Comparison of ENCODE assay signal across 30 cellular contexts in the genomic region with DNA sequence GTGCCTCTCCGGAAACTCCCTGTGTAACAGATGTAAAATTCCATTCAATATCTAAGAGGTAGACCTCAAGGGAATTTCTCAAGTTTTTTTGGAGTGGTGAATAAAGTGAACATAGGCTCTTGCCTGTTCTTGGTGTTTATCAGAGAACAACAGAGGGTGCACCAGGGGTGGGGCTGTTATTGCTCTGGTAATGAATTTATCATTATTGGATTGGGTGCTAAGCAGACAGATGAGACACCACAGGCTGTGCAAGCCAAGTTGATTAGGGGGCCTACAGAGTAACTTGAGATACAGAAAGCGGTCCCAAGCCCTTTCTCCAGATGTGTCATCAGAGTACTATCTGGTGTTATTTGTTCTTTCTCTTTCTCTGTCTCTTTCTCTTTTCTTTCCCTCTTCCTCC.
"Had no signal": no experiment of that assay in that cellular context is flagged by ENCODE, and none has a peak within 500 bp of the region (broad histone marks: within the 10 kb centered on the region; RNA-seq: fewer than 3 reads in every experiment).

No MANE protein-coding gene starts in this region.

- H3K4me1 Mint-ChIP-seq: activated CD4-positive, alpha-beta T cell treated with anti-CD3 and anti-CD28 coated beads, Interleukin-2, amount 10 ng/mL, durations not matched to agents 24 days and 14 days; activated naive CD8-positive, alpha-beta T cell treated with anti-CD3 and anti-CD28 coated beads for 36 hours; activated T-helper 17 cell treated with anti-CD3 and anti-CD28 coated beads, Interleukin-2, amount 50 U/mL, for 72 hours had no signal

- H3K36me3 ChIP-seq: cardiac muscle cell, Peyer's patch had no signal

- H3K9me3 ChIP-seq: Peyer's patch had no signal

- H3K4me1 ChIP-seq: Peyer's patch had no signal

- H3K36me3 Mint-ChIP-seq: activated naive CD8-positive, alpha-beta T cell treated with anti-CD3 and anti-CD28 coated beads for 36 hours had no signal

- H3K27me3 Mint-ChIP-seq: activated CD4-positive, alpha-beta T cell treated with anti-CD3 and anti-CD28 coated beads, Interleukin-2, amount 10 ng/mL, durations not matched to agents 24 days and 14 days; activated CD8-positive, alpha-beta T cell treated with anti-CD3 and anti-CD28 coated beads for 36 hours; activated naive CD8-positive, alpha-beta T cell treated with anti-CD3 and anti-CD28 coated beads for 36 hours; activated T-helper 17 cell treated with anti-CD3 and anti-CD28 coated beads, Interleukin-2, amount 50 U/mL, for 72 hours had no signal

- DNase-seq: activated CD4-positive, alpha-beta T cell treated with anti-CD3 and anti-CD28 coated beads, Interleukin-2, amount 10 ng/mL, durations not matched to agents 24 days and 14 days; activated CD4-positive, alpha-beta T cell treated with anti-CD3 and anti-CD28 coated beads, Interleukin-2, amount 50 U/mL, for 4 hours; activated CD8-positive, alpha-beta T cell treated with anti-CD3 and anti-CD28 coated beads for 36 hours; activated effector memory CD4-positive, alpha-beta T cell treated with anti-CD3 and anti-CD28 coated beads, Interleukin-2, amount 50 U/mL, for 16 hours; activated naive CD4-positive, alpha-beta T cell; activated naive CD4-positive, alpha-beta T cell treated with anti-CD3 and anti-CD28 coated beads, Interleukin-2, amount 50 U/mL, for 16 hours; activated naive CD8-positive, alpha-beta T cell treated with anti-CD3 and anti-CD28 coated beads for 36 hours; activated T-cell treated with anti-CD3 and anti-CD28 coated beads, Interleukin-2, amount 50 U/mL, for 1 hour; activated T-cell treated with anti-CD3 and anti-CD28 coated beads, Interleukin-2, amount 50 U/mL, for 72 hours; amniotic stem cell; aorta; cerebellar nuclear complex; Kasumi-1; KG1; NCI-H1105; NCI-H1417 treated with DMSO at 0.1 percent for 48 hours; NCI-H187 treated with DMSO at 0.1 percent for 48 hours; NCI-H2171 treated with DMSO at 0.1 percent for 48 hours; NCI-H2227 treated with DMSO at 0.1 percent for 48 hours; NCI-H446 treated with DMSO at 0.1 percent for 48 hours; NCI-H524; NK-92 treated with Interleukin-12 subunit alpha and Interleukin-12 subunit beta, amount 100 ng/mL, for 24 hours; PC-3; Peyer's patch; RPMI8226 had no signal

- H3K27ac ChIP-seq: cardiac muscle cell, Peyer's patch, SK-N-MC had no signal

- H3K9me3 Mint-ChIP-seq: activated CD4-positive, alpha-beta T cell treated with anti-CD3 and anti-CD28 coated beads, Interleukin-2, amount 10 ng/mL, durations not matched to agents 24 days and 14 days; activated CD8-positive, alpha-beta T cell treated with anti-CD3 and anti-CD28 coated beads for 36 hours; activated naive CD8-positive, alpha-beta T cell treated with anti-CD3 and anti-CD28 coated beads for 36 hours; activated T-cell treated with anti-CD3 and anti-CD28 coated beads, Interleukin-2, amount 50 U/mL, for 72 hours; activated T-helper 17 cell treated with anti-CD3 and anti-CD28 coated beads, Interleukin-2, amount 50 U/mL, for 72 hours; T-helper 1 cell treated with Interleukin-12 subunit alpha and Interleukin-12 subunit beta and Interleukin-4 antibody, amounts not matched to agents 30 μg/mL and 1 μg/mL, for 36 hours; T-helper 2 cell treated with Interferon-gamma antibody and Interleukin-4, amounts not matched to agents 5 μg/mL and 100 μg/mL, for 36 hours had no signal

- H3K27ac Mint-ChIP-seq: activated CD4-positive, alpha-beta T cell treated with anti-CD3 and anti-CD28 coated beads, Interleukin-2, amount 10 ng/mL, durations not matched to agents 24 days and 14 days; activated CD8-positive, alpha-beta T cell treated with anti-CD3 and anti-CD28 coated beads for 36 hours; activated naive CD8-positive, alpha-beta T cell treated with anti-CD3 and anti-CD28 coated beads for 36 hours; activated T-cell treated with anti-CD3 and anti-CD28 coated beads, Interleukin-2, amount 50 U/mL, for 72 hours; activated T-helper 17 cell treated with anti-CD3 and anti-CD28 coated beads, Interleukin-2, amount 50 U/mL, for 72 hours; T-helper 1 cell treated with Interleukin-12 subunit alpha and Interleukin-12 subunit beta and Interleukin-4 antibody, amounts not matched to agents 30 μg/mL and 1 μg/mL, for 36 hours; T-helper 2 cell treated with Interferon-gamma antibody and Interleukin-4, amounts not matched to agents 5 μg/mL and 100 μg/mL, for 36 hours had no signal

- H3K27me3 ChIP-seq: cardiac muscle cell, Peyer's patch had no signal

- H3K4me3 ChIP-seq: cardiac muscle cell, Peyer's patch, SK-N-MC had no signal

- H3K4me3 Mint-ChIP-seq: activated CD4-positive, alpha-beta T cell treated with anti-CD3 and anti-CD28 coated beads, Interleukin-2, amount 10 ng/mL, durations not matched to agents 24 days and 14 days; activated CD8-positive, alpha-beta T cell treated with anti-CD3 and anti-CD28 coated beads for 36 hours; activated naive CD8-positive, alpha-beta T cell treated with anti-CD3 and anti-CD28 coated beads for 36 hours; activated T-cell treated with anti-CD3 and anti-CD28 coated beads, Interleukin-2, amount 50 U/mL, for 72 hours; activated T-helper 17 cell treated with anti-CD3 and anti-CD28 coated beads, Interleukin-2, amount 50 U/mL, for 72 hours; T-helper 1 cell treated with Interleukin-12 subunit alpha and Interleukin-12 subunit beta and Interleukin-4 antibody, amounts not matched to agents 30 μg/mL and 1 μg/mL, for 36 hours; T-helper 2 cell treated with Interferon-gamma antibody and Interleukin-4, amounts not matched to agents 5 μg/mL and 100 μg/mL, for 36 hours had no signal

- ATAC-seq: activated CD8-positive, alpha-beta T cell treated with anti-CD3 and anti-CD28 coated beads for 36 hours; activated T-cell treated with anti-CD3 and anti-CD28 coated beads, Interleukin-2, amount 50 U/mL, for 72 hours; activated T-helper 17 cell treated with anti-CD3 and anti-CD28 coated beads, Interleukin-2, amount 50 U/mL, for 72 hours; PC-3 had no signal
